8 cellular contexts compared by ENCODE assay signal in genomic region chr15:74696398-74696729, GRCh38. TPM values are rescaled to one million over a fixed set of nuclear protein-coding genes. Genes with fewer than 3 reads are reported as not detected.
DNase-seq lines count a peak whose midpoint lies in the region; ATAC-seq and TF ChIP-seq lines count a peak whose summit lies in the region.

No MANE protein-coding gene starts in this region.

- peak overlapping the region; percentile 79 to 89 (median 84); a peak in 21 of 22 replicates for H3K27ac ChIP-seq in BLaER1 treated with 17β-estradiol and CSF1 and Interleukin-3, amounts not matched to agents 10 nM and 100 nM

- peaks cover 11% of the 10 kb centered on the region for H3K27me3 Mint-ChIP-seq in dendritic cell treated with granulocyte-macrophage colony-stimulating factor and Interleukin-4, amounts not matched to agents 40 ng/mL and 50 ng/mL, for 4 days
- H3K27me3 Mint-ChIP-seq in nephron progenitor cell (ENCODE audit: low read depth, poor library complexity): peaks cover 39% of the 10 kb centered on the region

- H3K4me1 Mint-ChIP-seq in dendritic cell treated with granulocyte-macrophage colony-stimulating factor and Interleukin-4, amounts not matched to agents 40 ng/mL and 50 ng/mL, for 4 days (ENCODE audit: low read depth): peaks cover 30% of the 10 kb centered on the region
- peaks cover 38% of the 10 kb centered on the region for H3K4me1 Mint-ChIP-seq in nephron progenitor cell

- peaks cover 21 to 35% (median 30%) of the 10 kb centered on the region in 10 experiments for H3K4me1 ChIP-seq in BLaER1 treated with 17β-estradiol and CSF1 and Interleukin-3, amounts not matched to agents 10 nM and 100 nM

- TF ChIP-seq CTCF in nephron progenitor cell (IDR thresholded peaks at IDR 0.05): no peak

- no peak for DNase-seq in Jurkat, Clone E6-1 (ENCODE audit: low read depth, low spot score)
- DNase-seq in nephron progenitor cell (no peak), NCI-H1048 (lab: John Stamatoyannopoulos, UW) (no peak), DMS53 (lab: John Stamatoyannopoulos, UW) (no peak), left colon (no peak)

- peak overlapping the region; percentile 85 to 92 (median 88) for H3K9ac ChIP-seq in BLaER1 treated with 17β-estradiol and CSF1 and Interleukin-3, amounts not matched to agents 10 nM and 100 nM

- H3K36me3 ChIP-seq in BLaER1 treated with 17β-estradiol and CSF1 and Interleukin-3, amounts not matched to agents 10 nM and 100 nM: 0 out of 22 replicates have a peak, but pooled peaks cover 0 to 6% (median 0%) of the 10 kb centered on the region in 11 experiments

- no peaks in the 10 kb centered on the region for H3K9me3 Mint-ChIP-seq in dendritic cell treated with granulocyte-macrophage colony-stimulating factor and Interleukin-4, amounts not matched to agents 40 ng/mL and 50 ng/mL, for 4 days
- H3K9me3 Mint-ChIP-seq in nephron progenitor cell: no peaks in the 10 kb centered on the region

- ATAC-seq in left colon (no peak), HG03442 (IDR thresholded peaks at IDR 0.05; ENCODE audit: unreplicated experiment) (no peak)

- H3K4me3 Mint-ChIP-seq in dendritic cell treated with granulocyte-macrophage colony-stimulating factor and Interleukin-4, amounts not matched to agents 40 ng/mL and 50 ng/mL, for 4 days: peak overlapping the region; percentile 99
- peak overlapping the region; percentile 100 for H3K4me3 Mint-ChIP-seq in nephron progenitor cell

- peaks cover 7% of the 10 kb centered on the region for H3K36me3 Mint-ChIP-seq in dendritic cell treated with granulocyte-macrophage colony-stimulating factor and Interleukin-4, amounts not matched to agents 40 ng/mL and 50 ng/mL, for 4 days (ENCODE audit: low read depth)
- H3K36me3 Mint-ChIP-seq in nephron progenitor cell (ENCODE audit: low read depth): no peaks in the 10 kb centered on the region

- no peaks in the 10 kb centered on the region for H3K9me3 ChIP-seq in BLaER1 treated with 17β-estradiol and CSF1 and Interleukin-3, amounts not matched to agents 10 nM and 100 nM (replicated peaks in 1 of 11)

- intact Hi-C loops in dendritic cell treated with granulocyte-macrophage colony-stimulating factor and Interleukin-4, amounts not matched to agents 40 ng/mL and 50 ng/mL, for 4 days (cut with micrococcal nuclease): no loop called here
- intact Hi-C loops in left colon (cut with DNase I, micrococcal nuclease): no loop called here

- peak overlapping the region; percentile 74 to 91 (median 85) for H3K4me3 ChIP-seq in BLaER1 treated with 17β-estradiol and CSF1 and Interleukin-3, amounts not matched to agents 10 nM and 100 nM
- peak overlapping the region; percentile 98 for H3K4me3 ChIP-seq in Jurkat, Clone E6-1 (ENCODE audit: low read length)

- H3K27me3 ChIP-seq in BLaER1 treated with 17β-estradiol and CSF1 and Interleukin-3, amounts not matched to agents 10 nM and 100 nM: no peaks in the 10 kb centered on the region

- peaks cover 0 to 25% (median 0%) of the 10 kb centered on the region in 11 experiments; a peak in 3 of 22 replicates for H4K20me1 ChIP-seq in BLaER1 treated with 17β-estradiol and CSF1 and Interleukin-3, amounts not matched to agents 10 nM and 100 nM

- peak overlapping the region; percentile 94 for H3K27ac Mint-ChIP-seq in dendritic cell treated with granulocyte-macrophage colony-stimulating factor and Interleukin-4, amounts not matched to agents 40 ng/mL and 50 ng/mL, for 4 days
- peak overlapping the region; percentile 99 for H3K27ac Mint-ChIP-seq in nephron progenitor cell

- H3K4me2 ChIP-seq in BLaER1 treated with 17β-estradiol and CSF1 and Interleukin-3, amounts not matched to agents 10 nM and 100 nM: peak overlapping the region; percentile 88 to 98 (median 91)

RNA-seq across cellular contexts. Expression of gene EDC3, which starts 0.5 kb away (rescaled TPM):
- polyA plus RNA-seq in Jurkat, Clone E6-1 (2012; ENCODE audit: insufficient read depth, insufficient read length): 55.8 TPM
- 10 to 100 TPM; 21.6 to 32.5 TPM for total RNA-seq in left colon

RNA-seq across cellular contexts. Expression of gene CYP1A1, which starts 29.0 kb away (rescaled TPM):
- 0.96 TPM for polyA plus RNA-seq in Jurkat, Clone E6-1 (2012; ENCODE audit: insufficient read depth, insufficient read length)
- under 1 TPM in 1 of 2 donors, not detected in 1; 0.82 TPM for total RNA-seq in left colon

RNA-seq across cellular contexts. Expression of gene CYP1A2, which starts 52.3 kb away (rescaled TPM):
- polyA plus RNA-seq in Jurkat, Clone E6-1 (2012; ENCODE audit: insufficient read depth, insufficient read length): not detected
- total RNA-seq in left colon: not detected
